8 cellular contexts compared by ENCODE assay signal in the genomic region with DNA sequence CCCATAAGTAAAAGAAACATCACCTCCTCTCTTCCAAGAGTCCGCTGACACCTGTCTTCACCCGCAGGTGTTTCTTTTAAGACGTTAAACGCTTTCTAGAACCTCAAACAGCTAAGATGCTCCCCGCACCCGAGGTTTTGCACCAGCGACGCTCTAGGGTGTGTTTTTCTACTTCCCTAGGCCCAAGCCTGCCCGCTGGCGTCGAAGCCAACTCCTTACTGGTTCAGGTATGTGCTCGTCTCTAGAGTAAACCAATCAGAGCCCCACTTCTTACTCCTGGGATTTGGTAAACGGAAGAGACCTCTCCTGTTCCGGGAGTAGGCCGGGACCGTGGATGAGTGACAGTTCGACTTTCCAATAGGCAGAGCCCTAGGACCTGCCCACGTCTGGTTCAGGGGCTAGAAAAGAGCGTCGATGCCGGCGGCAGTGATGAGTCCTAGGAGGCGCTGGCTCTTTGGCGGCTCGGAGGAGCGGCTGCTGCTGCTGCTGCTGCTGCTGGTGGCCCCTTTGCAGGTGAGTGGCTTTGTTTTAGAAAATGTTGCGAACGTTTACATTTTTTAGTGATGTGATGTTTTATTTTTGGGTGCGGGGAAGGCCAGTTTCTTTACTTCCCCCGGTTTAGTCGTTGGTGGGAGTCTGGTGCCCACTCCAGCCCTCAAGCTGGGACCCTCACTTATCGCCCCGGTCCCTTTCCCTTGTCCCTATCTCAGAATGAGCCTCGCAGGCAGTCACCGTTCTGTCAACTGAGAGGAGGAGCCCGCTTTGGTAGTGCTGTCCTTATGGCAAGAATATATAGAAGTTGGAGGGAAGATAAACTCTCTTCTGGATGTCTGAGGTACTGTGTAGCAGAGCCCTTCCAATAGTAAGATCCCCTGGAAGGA. TPM values are rescaled to one million over a fixed set of nuclear protein-coding genes. Genes with fewer than 3 reads are reported as not detected.
DNase-seq lines count a peak whose midpoint lies in the region; ATAC-seq and TF ChIP-seq lines count a peak whose summit lies in the region.

A gene (plus strand): TSS at position 429 of the 881 bp plus-strand sequence. CDS start 14,655 bp downstream, outside the sequence.

- no peaks in the 10 kb centered on the region for H3K27me3 ChIP-seq in CD4-positive, alpha-beta T cell (ENCODE audit: control insufficient read depth, insufficient read depth, low read length)
- H3K27me3 ChIP-seq in duodenal mucosa (ENCODE audit: control insufficient read depth in 1 of 2, insufficient read depth in 2 of 2, low read length in 2 of 2) (no peaks in the 10 kb centered on the region), right lobe of liver (no peaks in the 10 kb centered on the region)

- H3K27me3 Mint-ChIP-seq in CD4-positive, alpha-beta T cell, result no peaks in the 10 kb centered on the region

- TF ChIP-seq POLR2A in right lobe of liver (IDR thresholded peaks at IDR 0.05), result peak; percentile 99

- TF ChIP-seq CTCF in CD4-positive, alpha-beta T cell (IDR thresholded peaks at IDR 0.05), result peak; percentile 65
- peak in 2 of 4 donors; percentile 12 to 38 for TF ChIP-seq CTCF in right lobe of liver (IDR thresholded peaks at IDR 0.05)

- 0% methylated on average over 34 of the region's 36 CpGs for WGBS in right lobe of liver (ENCODE audit: insufficient coverage, low coverage, low lambda C conversion rate, missing lambda C conversion rate)

- H3K4me1 Mint-ChIP-seq in CD4-positive, alpha-beta T cell (ENCODE audit: low read depth), result peaks cover 31% of the 10 kb centered on the region

- H3K27ac ChIP-seq in CD4-positive, alpha-beta T cell (ENCODE audit: low read depth, low read length), result peak within 1 kb of the TSS; percentile 93
- peak within 1 kb of the TSS; percentile 48 for H3K27ac ChIP-seq in duodenal mucosa (ENCODE audit: low read depth, low read length)
- peak within 1 kb of the TSS; percentile 58 to 74 (median 61) for H3K27ac ChIP-seq in right lobe of liver

- peak within 1 kb of the TSS; percentile 77 to 86 for H3K9ac ChIP-seq in duodenal mucosa (ENCODE audit: low read depth in 1 of 2, low read length in 2 of 2)

- peak; percentile 92 to 99 (median 94) for DNase-seq in CD4-positive, alpha-beta T cell
- DNase-seq in NCI-H774 (lab: John Stamatoyannopoulos, UW) (peak; percentile 99), right lobe of liver (peak; percentile 95 to 99 (median 98))
- DNase-seq in activated CD4-positive, alpha-beta T cell treated with anti-CD3 and anti-CD28 coated beads, Interleukin-2, amount 50 U/mL, for 48 hours, result peak; percentile 93 to 95
- DNase-seq in stimulated activated CD4-positive, alpha-beta T cell treated with anti-CD3 and anti-CD28 coated beads, Interleukin-4, amount 100 ng/mL, for 4 hours, result peak; percentile 87 to 97

- H3K4me1 ChIP-seq in duodenal mucosa (ENCODE audit: control insufficient read depth in 1 of 2, insufficient read depth in 2 of 2, low read length in 2 of 2), result peaks cover 10 to 11% of the 10 kb centered on the region in 2 donors
- H3K4me1 ChIP-seq in right lobe of liver, result peaks cover 0 to 6% (median 0%) of the 10 kb centered on the region in 4 donors

- H3K9me3 Mint-ChIP-seq in CD4-positive, alpha-beta T cell, result no peaks in the 10 kb centered on the region

- H3K27ac Mint-ChIP-seq in CD4-positive, alpha-beta T cell, result no peak within 1 kb of the TSS

- no peak within 1 kb of the TSS for H3K4me3 Mint-ChIP-seq in CD4-positive, alpha-beta T cell

- no peaks in the 10 kb centered on the region for H3K9me3 ChIP-seq in CD4-positive, alpha-beta T cell (ENCODE audit: control insufficient read depth, low read length)
- no peaks in the 10 kb centered on the region for H3K9me3 ChIP-seq in duodenal mucosa (ENCODE audit: control insufficient read depth in 1 of 2, low read length in 2 of 2)
- no peaks in the 10 kb centered on the region for H3K9me3 ChIP-seq in right lobe of liver

- ATAC-seq in CD4-positive, alpha-beta T cell (ENCODE audit: poor library complexity), result peak; percentile 91
- ATAC-seq in GM19397 (IDR thresholded peaks at IDR 0.05; ENCODE audit: unreplicated experiment), result peak; percentile 98
- peak; percentile 98 for ATAC-seq in HG03571 (IDR thresholded peaks at IDR 0.05; ENCODE audit: unreplicated experiment)
- peak; percentile 97 to 100 (median 99) for ATAC-seq in right lobe of liver

- POLR2A ChIA-PET in CD4-positive, alpha-beta T cell (lab: Charles Lee), result interaction anchor here (0.7 to 6.2 kb wide), 32 partner anchors 10 to 564 kb away, joined by 3 to 105 read pairs (median 5); a partner anchor contains a TSS

- intact Hi-C loops in CD4-positive, alpha-beta T cell (cut with DNase I, micrococcal nuclease), result loop anchor here (1.0 to 10.0 kb wide), 9 partner anchors 24 to 1016 kb away; a partner anchor contains a TSS
- intact Hi-C loops in right lobe of liver (cut with DNase I), result no loop called here

- H3K4me3 ChIP-seq in duodenal mucosa (ENCODE audit: low read depth in 1 of 2, low read length in 2 of 2), result peak within 1 kb of the TSS; percentile 93 to 94
- peak within 1 kb of the TSS; percentile 65 to 77 (median 72) for H3K4me3 ChIP-seq in right lobe of liver

- CTCF ChIA-PET in CD4-positive, alpha-beta T cell (lab: Charles Lee), result interaction anchor here (0.8 to 7.1 kb wide), 11 partner anchors 12 to 578 kb away, joined by 3 to 40 read pairs (median 3); no protein-coding TSS in a partner anchor

- peaks cover 4% of the 10 kb centered on the region for H3K36me3 Mint-ChIP-seq in CD4-positive, alpha-beta T cell (ENCODE audit: low read depth)

- H3K36me3 ChIP-seq in duodenal mucosa (ENCODE audit: control insufficient read depth in 1 of 2, insufficient read depth in 2 of 2, low read length in 2 of 2), result no peaks in the 10 kb centered on the region
- H3K36me3 ChIP-seq in right lobe of liver, result no peaks in the 10 kb centered on the region

RNA-seq across cellular contexts. Expression of the gene that starts here (rescaled TPM):
- total RNA-seq in CD4-positive, alpha-beta T cell, result 10 to 100 TPM; 46.3 to 46.6 TPM
- total RNA-seq in right lobe of liver, result 10 to 100 TPM in 1 of 6 experiments, 1 to 10 TPM in 5; 5.9 to 10.9 (median 7.3) TPM

Comparison
In these comparisons a context has a peak if more than half of its experiments do, and no peak if none do; other contexts are left out.
1. Peak in every context shown above with its lines: DNase-seq, ATAC-seq, H3K4me3 ChIP-seq and H3K27ac ChIP-seq.
2. intact Hi-C loops: an anchor here in CD4-positive, alpha-beta T cell (1.0 to 10.0 kb wide); none called in right lobe of liver.